In genomic region chr2:237400199-237400598, GRCh38 we compare ENCODE assay signal across 25 cellular contexts. TPM values are rescaled to one million over a fixed set of nuclear protein-coding genes. Genes with fewer than 3 reads are reported as not detected.
A peak's percentile ranks its signal among the peaks of the same experiment; 100 is the strongest.
DNase-seq lines count a peak whose midpoint lies in the region; ATAC-seq and TF ChIP-seq lines count a peak whose summit lies in the region.
"Had no signal": no experiment of that assay in that cellular context is flagged by ENCODE, and none has a peak within 500 bp of the region (broad histone marks: within the 10 kb centered on the region; RNA-seq: fewer than 3 reads in every experiment).

No MANE protein-coding gene starts in this region.

- intact Hi-C loops in sigmoid colon (cut with DNase I) (no loop called here), uterus (cut with DNase I; ENCODE audit: low total_unique reads) (no loop called here), Calu3 (cut with micrococcal nuclease; ENCODE audit: unreplicated experiment) (no loop called here), left ventricle myocardium superior (cut with micrococcal nuclease) (loop anchor here (10.0 kb wide), 1 partner anchor 235 kb away; no protein-coding TSS in a partner anchor)

- CTCF ChIA-PET in Calu3 (lab: Charles Lee): no interaction called here

- H3K4me3 Mint-ChIP-seq in HFFc6 (peak overlapping the region; percentile 31; the same call in 1 of the 2 replicates), Calu3 (ENCODE audit: low read depth, unreplicated experiment) (no peak overlapping the region)
- H3K4me3 Mint-ChIP-seq: CD4-positive, alpha-beta memory T cell had no signal

- TF ChIP-seq EP300 in sigmoid colon (IDR thresholded peaks at IDR 0.05): no peak

- H3K27ac ChIP-seq in sigmoid colon (peak overlapping the region; percentile 24 to 96 (median 68)), uterus (peak overlapping the region; percentile 67 to 97)

- peaks cover 0 to 93% (median 81%) of the 10 kb centered on the region in 4 donors for H3K4me1 ChIP-seq in sigmoid colon
- peaks cover 0 to 4% of the 10 kb centered on the region in 2 donors for H3K4me1 ChIP-seq in uterus

- no peak for ATAC-seq in left ventricle myocardium superior
- ATAC-seq: HepG2, PC-3 had no signal

- no TSS peak for BruUV-seq in Calu3 (replicated peaks; lab: Mats Ljungman, UMichigan)

- no peak for DNase-seq in HFFc6
- peak; percentile 20 for DNase-seq in fibroblast of mammary gland (ENCODE audit: low read depth)
- DNase-seq in sigmoid colon: no peak
- DNase-seq in uterus: no peak
- no peak for DNase-seq in Calu3
- no peak for DNase-seq in activated T-cell treated with anti-CD3 and anti-CD28 coated beads for 4 hours
- no peak for DNase-seq in left ventricle myocardium superior
- DNase-seq in NCI-H1417 treated with DMSO at 0.1 percent for 48 hours (lab: John Stamatoyannopoulos, UW): no peak
- DNase-seq: C1 segment of cervical spinal cord; CD4-positive, alpha-beta memory T cell; COR-L47; GF-D8; HCEC 1CT; Kasumi-1; MV-4-11; NCI-H1105; NCI-H146; NCI-H2029; NCI-H446 treated with DMSO at 0.1 percent for 48 hours; NCI-H526; NCI-H82; NK-92 treated with Interleukin-12 subunit alpha and Interleukin-12 subunit beta, amount 100 ng/mL, for 24 hours; PC-3; SK-N-SH had no signal

- H3K36me3 Mint-ChIP-seq in HFFc6 (ENCODE audit: low read depth) (peaks cover 60% of the 10 kb centered on the region), Calu3 (ENCODE audit: insufficient read depth, unreplicated experiment) (no peaks in the 10 kb centered on the region)
- H3K36me3 Mint-ChIP-seq: CD4-positive, alpha-beta memory T cell had no signal

- no peak for TF ChIP-seq CTCF in HFFc6 (IDR thresholded peaks at IDR 0.05)
- TF ChIP-seq CTCF in fibroblast of mammary gland (conservative IDR thresholded peaks at IDR 0.05; ENCODE audit: control insufficient read depth, insufficient read depth, low read depth, low read length): no peak
- no peak for TF ChIP-seq CTCF in sigmoid colon (IDR thresholded peaks at IDR 0.05)
- no peak for TF ChIP-seq CTCF in uterus (IDR thresholded peaks at IDR 0.05)
- TF ChIP-seq CTCF in Calu3 (IDR thresholded peaks at IDR 0.05; ENCODE audit: unreplicated experiment): no peak

- H3K36me3 ChIP-seq in sigmoid colon (peaks cover 2 to 21% (median 7%) of the 10 kb centered on the region in 4 donors), uterus (no peaks in the 10 kb centered on the region)

- TF ChIP-seq POLR2A in sigmoid colon (IDR thresholded peaks at IDR 0.05) (no peak), uterus (IDR thresholded peaks at IDR 0.05) (no peak)

- H3K9me3 Mint-ChIP-seq in HFFc6 (no peaks in the 10 kb centered on the region), Calu3 (ENCODE audit: low read depth, unreplicated experiment) (no peaks in the 10 kb centered on the region)

- H3K4me1 Mint-ChIP-seq in HFFc6 (ENCODE audit: low read depth) (peaks cover 96% of the 10 kb centered on the region), Calu3 (ENCODE audit: low read depth, unreplicated experiment) (no peaks in the 10 kb centered on the region)
- H3K4me1 Mint-ChIP-seq: CD4-positive, alpha-beta memory T cell had no signal

- H3K9me3 ChIP-seq in sigmoid colon (no peaks in the 10 kb centered on the region), uterus (no peaks in the 10 kb centered on the region)
- H3K9me3 ChIP-seq: SK-N-SH had no signal

- WGBS in sigmoid colon, 2 donors: 49 to 62% methylated on average over 1 of the region's 1 CpG

- H3K4me3 ChIP-seq in fibroblast of mammary gland (ENCODE audit: control insufficient read depth, low read depth, low read length) (no peak overlapping the region), sigmoid colon (no peak overlapping the region), uterus (no peak overlapping the region)

- peaks cover 10% of the 10 kb centered on the region for H3K27me3 Mint-ChIP-seq in HFFc6 (ENCODE audit: insufficient read depth)
- peaks cover 100% of the 10 kb centered on the region for H3K27me3 Mint-ChIP-seq in Calu3 (ENCODE audit: unreplicated experiment)
- H3K27me3 Mint-ChIP-seq: CD4-positive, alpha-beta memory T cell had no signal

- peak overlapping the region; percentile 65 for H3K27ac Mint-ChIP-seq in HFFc6
- no peak overlapping the region for H3K27ac Mint-ChIP-seq in Calu3 (ENCODE audit: unreplicated experiment)

- H3K27me3 ChIP-seq in sigmoid colon (no peaks in the 10 kb centered on the region), uterus (no peaks in the 10 kb centered on the region)

RNA-seq across cellular contexts. Expression of gene COL6A3, which starts 13.8 kb away (rescaled TPM):
- 100 to 1,000 TPM; 409 to 759 (median 458) TPM for total RNA-seq in HFFc6 (2021; fragmentation: NEBNext Ultra II Directional; extraction: Animal tissue kit (Norgen Biotek cat#: 25700))
- total RNA-seq in sigmoid colon (100 to 1,000 TPM; 233 to 715 (median 381) TPM), uterus (1,000 to 10,000 TPM in 1 of 4 donors, 100 to 1,000 TPM in 3; 164 to 1,719 (median 447) TPM), Calu3 (2022) (0.07 TPM in 1 of 2 replicates, not detected in the other), left ventricle myocardium superior (59.5 TPM)
- 10 to 100 TPM in 1 of 3 donors, 1 to 10 TPM in 2; 2.8 to 66.9 (median 9.0) TPM for polyA plus RNA-seq in sigmoid colon
- total RNA-seq: HepG2 had no signal

Comparison
In these comparisons a context has a peak if more than half of its experiments do, and no peak if none do; other contexts are left out.
1. RNA of gene COL6A3, which starts 13.8 kb away (total RNA-seq): 164 to 1,719 TPM in uterus, 409 to 759 TPM in HFFc6, 233 to 715 TPM in sigmoid colon and 59.5 TPM in left ventricle myocardium superior (single experiment); 0.07 TPM in Calu3; every median in the first group is over 10 times any median in the second.